In genomic region chr20:46174469-46175126, GRCh38 we compare ENCODE assay signal across 1 cellular context.
TF ChIP-seq lines count a peak whose summit lies in the region.

No MANE protein-coding gene starts in this region.

TF ChIP-seq in HepG2, 621 proteins besides CTCF, POLR2A, EP300 and RAD21 (continued from another document and continues in another):
- TF ChIP-seq ZBTB44 (CRISPR knock-in tag; IDR thresholded peaks at IDR 0.05) = no peak
- TF ChIP-seq MAX (IDR thresholded peaks at IDR 0.05) = peak; percentile 39; the same call in 1 of the 2 replicates
- TF ChIP-seq ZNF431 (CRISPR knock-in tag; IDR thresholded peaks at IDR 0.05; ENCODE audit: borderline replicate concordance, low read depth) = no peak
- no peak for TF ChIP-seq ZNF232 (CRISPR knock-in tag; IDR thresholded peaks at IDR 0.05; ENCODE audit: borderline replicate concordance)
- no peak for TF ChIP-seq ZNF609 (CRISPR knock-in tag; IDR thresholded peaks at IDR 0.05; ENCODE audit: borderline replicate concordance)
- peak; percentile 77 for TF ChIP-seq XRCC5 (optimal IDR thresholded peaks at IDR 0.05; ENCODE audit: low read length)
- peak; percentile 38; the same call in 1 of the 2 replicates for TF ChIP-seq TFDP1 (CRISPR knock-in tag; IDR thresholded peaks at IDR 0.05; ENCODE audit: borderline replicate concordance)
- TF ChIP-seq NR0B2 (CRISPR knock-in tag; IDR thresholded peaks at IDR 0.05) = peak; percentile 33; the same call in 1 of the 2 replicates
- 0 out of 2 replicates have a peak, but pooled peaks have one; percentile 34 for TF ChIP-seq ETV5 (CRISPR knock-in tag; IDR thresholded peaks at IDR 0.05; ENCODE audit: borderline replicate concordance)
- no peak for TF ChIP-seq DPF2 (CRISPR knock-in tag; IDR thresholded peaks at IDR 0.05; ENCODE audit: borderline replicate concordance, low read depth)
- TF ChIP-seq CENPT (CRISPR knock-in tag; IDR thresholded peaks at IDR 0.05; ENCODE audit: low read depth) = no peak
- no peak; the same call in 1 of the 2 replicates for TF ChIP-seq ZNF556 (CRISPR knock-in tag; IDR thresholded peaks at IDR 0.05; ENCODE audit: borderline replicate concordance)
- TF ChIP-seq SMC3 (IDR thresholded peaks at IDR 0.05; ENCODE audit: low read length) = peak; percentile 52; the same call in 1 of the 2 replicates
- TF ChIP-seq FOXO1 (CRISPR knock-in tag; IDR thresholded peaks at IDR 0.05) = 0 out of 2 replicates have a peak, but pooled peaks have one; percentile 36
- 0 out of 2 replicates have a peak, but pooled peaks have one; percentile 44 for TF ChIP-seq ZNF451 (CRISPR knock-in tag; IDR thresholded peaks at IDR 0.05)
- TF ChIP-seq ZFX (CRISPR knock-in tag; IDR thresholded peaks at IDR 0.05; ENCODE audit: low read depth) = 0 out of 2 replicates have a peak, but pooled peaks have one; percentile 29
- no peak for TF ChIP-seq ZNF709 (CRISPR knock-in tag; IDR thresholded peaks at IDR 0.05)
- TF ChIP-seq HDAC2 (CRISPR knock-in tag; IDR thresholded peaks at IDR 0.05) = no peak
- TF ChIP-seq ZNF576 (CRISPR knock-in tag; IDR thresholded peaks at IDR 0.05) = no peak
- TF ChIP-seq YEATS2 (CRISPR knock-in tag; IDR thresholded peaks at IDR 0.05; ENCODE audit: borderline replicate concordance) = no peak
- TF ChIP-seq POLR2G (IDR thresholded peaks at IDR 0.05; ENCODE audit: low read depth, low read length) = no peak
- TF ChIP-seq DR1 (CRISPR knock-in tag; IDR thresholded peaks at IDR 0.05) = no peak
- peak; percentile 34; the same call in 1 of the 2 replicates for TF ChIP-seq HOXA3 (CRISPR knock-in tag; IDR thresholded peaks at IDR 0.05)
- 0 out of 2 replicates have a peak, but pooled peaks have one; percentile 16 for TF ChIP-seq PATZ1 (CRISPR knock-in tag; IDR thresholded peaks at IDR 0.05)
- TF ChIP-seq EEA1 (CRISPR knock-in tag; IDR thresholded peaks at IDR 0.05; ENCODE audit: borderline replicate concordance) = no peak
- no peak for TF ChIP-seq PRDM4 (CRISPR knock-in tag; IDR thresholded peaks at IDR 0.05; ENCODE audit: borderline replicate concordance)
- TF ChIP-seq TAF1 (CRISPR knock-in tag; IDR thresholded peaks at IDR 0.05) = no peak
- peak; percentile 26 for TF ChIP-seq HNRNPLL (IDR thresholded peaks at IDR 0.05; ENCODE audit: low read depth, low read length, poor library complexity, severe bottlenecking)
- TF ChIP-seq STAG1 (CRISPR knock-in tag; IDR thresholded peaks at IDR 0.05) = peak; percentile 77
- 0 out of 2 replicates have a peak, but pooled peaks have one; percentile 24 for TF ChIP-seq ZBTB33 (CRISPR knock-in tag; IDR thresholded peaks at IDR 0.05)
- TF ChIP-seq RBFOX2 (IDR thresholded peaks at IDR 0.05; ENCODE audit: low read depth, low read length) = no peak
- TF ChIP-seq ZSCAN20 (CRISPR knock-in tag; IDR thresholded peaks at IDR 0.05; ENCODE audit: borderline replicate concordance) = peak; percentile 100
- no peak for TF ChIP-seq HOXA9 (CRISPR knock-in tag; IDR thresholded peaks at IDR 0.05; ENCODE audit: borderline replicate concordance)
- no peak for TF ChIP-seq ATF4 (CRISPR knock-in tag; IDR thresholded peaks at IDR 0.05)
- TF ChIP-seq HNRNPK (IDR thresholded peaks at IDR 0.05; ENCODE audit: low read depth, low read length, poor library complexity, severe bottlenecking) = peak; percentile 81
- no peak for TF ChIP-seq PAXIP1 (CRISPR knock-in tag; conservative IDR thresholded peaks at IDR 0.05)
